In the genomic region with DNA sequence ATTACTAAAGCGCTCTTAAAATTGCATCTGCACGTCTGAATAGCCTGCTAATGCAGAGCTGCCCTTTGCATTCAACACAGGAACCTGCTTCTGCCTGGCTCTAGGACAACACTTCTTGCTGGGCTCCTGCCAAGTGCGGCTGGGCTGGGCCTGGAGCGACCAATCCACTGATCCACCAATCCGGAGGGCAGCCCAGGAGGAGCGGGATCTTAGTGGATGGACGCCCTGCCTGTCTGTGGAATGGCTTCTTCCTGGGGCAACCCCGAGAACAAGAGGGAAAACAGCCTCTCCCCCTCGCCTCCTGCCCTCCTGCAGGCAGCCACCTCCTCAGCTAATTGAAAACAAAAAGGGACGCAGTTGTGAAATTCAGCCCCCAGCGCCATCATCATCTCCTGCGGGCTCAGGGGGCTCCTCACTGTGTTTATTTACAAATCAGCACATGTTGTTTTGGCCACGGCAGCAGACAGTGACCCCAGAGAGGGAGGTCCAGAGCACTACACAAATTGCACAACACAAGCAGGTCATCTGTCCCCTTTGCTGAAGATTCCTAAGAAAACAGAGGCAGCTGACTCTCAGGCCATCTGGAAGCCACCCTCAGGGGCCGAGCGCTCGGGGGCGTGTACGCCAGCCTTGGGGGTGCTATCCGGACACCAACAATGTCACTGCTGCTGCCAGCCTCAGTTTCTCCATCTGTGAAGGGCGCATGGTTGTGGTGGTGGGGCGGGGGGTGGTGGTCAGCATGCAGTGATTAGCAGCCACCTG, we compare ENCODE assay signal across 8 cellular contexts. TPM values are rescaled to one million over a fixed set of nuclear protein-coding genes. Genes with fewer than 3 reads are reported as not detected.
DNase-seq lines count a peak whose midpoint lies in the region; ATAC-seq and TF ChIP-seq lines count a peak whose summit lies in the region.

No MANE protein-coding gene starts in this region.

- CTCF ChIA-PET in MCF 10A (lab: Yijun Ruan, JAX), result interaction anchor here (0.7 kb wide), 1 partner anchor 89 kb away, joined by 3 read pairs; no protein-coding TSS in a partner anchor

- H2AFZ ChIP-seq in hepatocyte, result peak overlapping the region; percentile 67

- H3K27ac Mint-ChIP-seq in MCF 10A (ENCODE audit: low read depth, unreplicated experiment) (no peak overlapping the region), progenitor cell of endocrine pancreas (peak overlapping the region; percentile 60)

- TF ChIP-seq CTCF in MCF 10A (IDR thresholded peaks at IDR 0.05; ENCODE audit: unreplicated experiment), result no peak
- TF ChIP-seq CTCF in hepatocyte (IDR thresholded peaks at IDR 0.05; ENCODE audit: poor library complexity), result no peak
- no peak for TF ChIP-seq CTCF in progenitor cell of endocrine pancreas (IDR thresholded peaks at IDR 0.05; ENCODE audit: unreplicated experiment)

- H3K27ac ChIP-seq in hepatocyte, result peak overlapping the region; percentile 84

- no peaks in the 10 kb centered on the region for H3K36me3 ChIP-seq in hepatocyte (replicated peaks; ENCODE audit: insufficient read depth, low read depth)

- H3K4me3 ChIP-seq in hepatocyte, result no peak overlapping the region

- no peaks in the 10 kb centered on the region for H3K27me3 ChIP-seq in hepatocyte

- no peaks in the 10 kb centered on the region for H3K79me2 ChIP-seq in hepatocyte

- 32% methylated on average over 21 of the region's 21 CpGs for WGBS in hepatocyte (ENCODE audit: low lambda C conversion rate, missing lambda C conversion rate)

- no peaks in the 10 kb centered on the region for H3K9me3 ChIP-seq in hepatocyte (ENCODE audit: low read depth)

- DNase-seq in EH (ENCODE audit: low read depth) (peak; percentile 88), NCI-H226 (peak; percentile 90), MCF 10A (ENCODE audit: unreplicated experiment) (peak; percentile 88), hepatocyte (ENCODE audit: low spot score) (peak; percentile 96), progenitor cell of endocrine pancreas (ENCODE audit: low spot score, unreplicated experiment) (peak; percentile 81), activated T-cell treated with anti-CD3 and anti-CD28 coated beads for 4 hours (no peak)

- peak overlapping the region; percentile 71 for H3K4me2 ChIP-seq in hepatocyte

- intact Hi-C loops in MCF 10A (cut with micrococcal nuclease), result no loop called here

- peaks cover 37% of the 10 kb centered on the region for H3K4me1 ChIP-seq in hepatocyte (ENCODE audit: insufficient read depth)

- no peaks in the 10 kb centered on the region for H3K9me2 ChIP-seq in hepatocyte (replicated peaks; ENCODE audit: insufficient read depth)

- ATAC-seq in GM19324 (IDR thresholded peaks at IDR 0.05; ENCODE audit: low FRiP score, unreplicated experiment), result no peak
- no peak for ATAC-seq in HG02759 (IDR thresholded peaks at IDR 0.05; ENCODE audit: unreplicated experiment)

- POLR2A ChIA-PET in MCF 10A (lab: Yijun Ruan, JAX), result no interaction called here

- peaks cover 5% of the 10 kb centered on the region for H3K4me1 Mint-ChIP-seq in MCF 10A (ENCODE audit: insufficient read depth, unreplicated experiment)
- H3K4me1 Mint-ChIP-seq in progenitor cell of endocrine pancreas (ENCODE audit: low read depth), result peaks cover 22% of the 10 kb centered on the region

- no peaks in the 10 kb centered on the region for H3K9me3 Mint-ChIP-seq in MCF 10A (ENCODE audit: unreplicated experiment)
- H3K9me3 Mint-ChIP-seq in progenitor cell of endocrine pancreas (ENCODE audit: low read depth), result no peaks in the 10 kb centered on the region

- H3K36me3 Mint-ChIP-seq in MCF 10A (ENCODE audit: insufficient read depth, unreplicated experiment), result no peaks in the 10 kb centered on the region
- no peaks in the 10 kb centered on the region for H3K36me3 Mint-ChIP-seq in progenitor cell of endocrine pancreas (ENCODE audit: insufficient read depth)

- H4K20me1 ChIP-seq in hepatocyte (ENCODE audit: insufficient read depth, poor library complexity, severe bottlenecking), result no peaks in the 10 kb centered on the region

- H3K27me3 Mint-ChIP-seq in MCF 10A (ENCODE audit: insufficient read depth, unreplicated experiment) (peaks cover 19% of the 10 kb centered on the region), progenitor cell of endocrine pancreas (peaks cover 34% of the 10 kb centered on the region)

- no TSS peak for BruUV-seq in MCF 10A (replicated peaks; lab: Mats Ljungman, UMichigan)

- peak overlapping the region; percentile 36 for H3K4me3 Mint-ChIP-seq in MCF 10A (ENCODE audit: unreplicated experiment)
- peak overlapping the region; percentile 72 for H3K4me3 Mint-ChIP-seq in progenitor cell of endocrine pancreas (ENCODE audit: low read depth)

RNA-seq across cellular contexts. Expression of a gene that starts 57.3 kb away (rescaled TPM):
- total RNA-seq in MCF 10A (2022) (0.69 TPM in 1 of 2 replicates, not detected in the other), hepatocyte (14.7 and 15.7 TPM in 2 replicates), progenitor cell of endocrine pancreas (1.8 and 1.9 TPM in 2 replicates)
- polyA plus RNA-seq in hepatocyte, result 45.1 and 47.8 TPM in 2 replicates
